8 cellular contexts compared by ENCODE assay signal in genomic region chr2:207163815-207164747, GRCh38. TPM values are rescaled to one million over a fixed set of nuclear protein-coding genes. Genes with fewer than 3 reads are reported as not detected.
DNase-seq lines count a peak whose midpoint lies in the region; ATAC-seq and TF ChIP-seq lines count a peak whose summit lies in the region.

No MANE protein-coding gene starts in this region.

- no peaks in the 10 kb centered on the region for H3K9me3 ChIP-seq in Peyer's patch

- peaks cover 56% of the 10 kb centered on the region for H3K4me1 Mint-ChIP-seq in chondrocyte (ENCODE audit: low read depth)

- H3K27me3 Mint-ChIP-seq in chondrocyte (ENCODE audit: low read depth): no peaks in the 10 kb centered on the region

- peaks cover 3% of the 10 kb centered on the region for H3K36me3 Mint-ChIP-seq in chondrocyte (ENCODE audit: low read depth)

- no peaks in the 10 kb centered on the region for H3K9me3 Mint-ChIP-seq in chondrocyte (ENCODE audit: low read depth)

- H3K27ac Mint-ChIP-seq in chondrocyte (ENCODE audit: unreplicated experiment): peak overlapping the region; percentile 97

- peak overlapping the region; percentile 92 for H3K4me3 Mint-ChIP-seq in chondrocyte (ENCODE audit: unreplicated experiment)

- peaks cover 0 to 10% (median 2%) of the 10 kb centered on the region in 4 donors for H3K4me1 ChIP-seq in Peyer's patch

- peak; percentile 20 to 38 for TF ChIP-seq POLR2A in Peyer's patch (IDR thresholded peaks at IDR 0.05)

- H3K4me3 ChIP-seq in Peyer's patch: peak overlapping the region; percentile 65 to 84 (median 78)

- DNase-seq in NCI-H524 (lab: John Stamatoyannopoulos, UW) (peak; percentile 45 to 71), NCI-H524 treated with DMSO at 0.1 percent for 48 hours (lab: John Stamatoyannopoulos, UW) (no peak), Peyer's patch (peak; percentile 52 to 76 (median 68)), chondrocyte (ENCODE audit: low spot score) (no peak), left colon (peak; percentile 39 to 53), Kasumi-1 (lab: John Stamatoyannopoulos, UW) (no peak)
- DNase-seq in stimulated activated CD4-positive, alpha-beta T cell treated with anti-CD3 and anti-CD28 coated beads, Interleukin-4, amount 100 ng/mL, for 24 hours: peak; percentile 32

- H3K36me3 ChIP-seq in Peyer's patch: no peaks in the 10 kb centered on the region

- no peaks in the 10 kb centered on the region for H3K27me3 ChIP-seq in Peyer's patch

- peak overlapping the region; percentile 99 to 100 (median 99) for H3K27ac ChIP-seq in Peyer's patch

- ATAC-seq in left colon: no peak
- no peak for ATAC-seq in HG02623 (IDR thresholded peaks at IDR 0.05; ENCODE audit: unreplicated experiment)

- intact Hi-C loops in left colon (cut with DNase I, micrococcal nuclease): loop anchor here in 1 of 2 donors (10.0 kb wide), 1 partner anchor 311 kb away; no protein-coding TSS in a partner anchor

- TF ChIP-seq CTCF in Peyer's patch (IDR thresholded peaks at IDR 0.05) (no peak), chondrocyte (IDR thresholded peaks at IDR 0.05) (no peak)

RNA-seq across cellular contexts. Expression of gene KLF7, which starts 1.7 kb away (rescaled TPM):
- total RNA-seq in Peyer's patch: 10 to 100 TPM; 22.5 to 63.5 (median 37.1) TPM
- total RNA-seq in chondrocyte: 37.5 to 46.2 TPM (median 38.5 TPM) in 3 replicates
- 1 to 10 TPM; 5.4 to 7.5 TPM for total RNA-seq in left colon

Comparison
In these comparisons a context has a peak if more than half of its experiments do, and no peak if none do; other contexts are left out.
1. DNase-seq: peak in NCI-H524 (2 of 2), Peyer's patch (3 of 3), left colon (2 of 2) and stimulated activated CD4-positive, alpha-beta T cell treated with anti-CD3 and anti-CD28 coated beads, Interleukin-4, amount 100 ng/mL, for 24 hours (single experiment); none in NCI-H524 treated with DMSO at 0.1 percent for 48 hours (single experiment), chondrocyte (single experiment) and Kasumi-1 (0 of 2).